In the genomic region with DNA sequence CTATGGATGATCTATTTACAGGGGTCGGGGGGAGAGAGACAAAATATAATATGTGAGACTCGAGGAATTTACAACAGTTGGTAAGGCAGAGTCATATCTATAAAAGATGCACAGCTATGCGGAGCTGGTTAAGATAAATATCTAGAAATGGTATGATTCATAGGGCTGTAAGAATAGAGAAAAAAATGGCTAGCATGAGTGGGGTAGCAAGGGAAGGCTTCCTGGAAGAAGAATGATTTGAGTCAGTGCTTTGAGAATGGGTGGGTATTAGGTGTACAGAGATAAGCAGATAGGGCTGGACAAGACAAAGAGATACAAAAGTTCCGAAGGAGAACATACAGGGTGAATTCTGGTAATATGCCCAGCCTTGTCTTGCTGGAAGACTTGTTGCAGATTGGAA, we compare ENCODE assay signal across 10 cellular contexts.
DNase-seq lines count a peak whose midpoint lies in the region; ATAC-seq, FAIRE-seq and TF ChIP-seq lines count a peak whose summit lies in the region.
"Had no signal": no experiment of that assay in that cellular context is flagged by ENCODE, and none has a peak within 500 bp of the region (broad histone marks: within the 10 kb centered on the region; RNA-seq: fewer than 3 reads in every experiment).

No MANE protein-coding gene starts in this region.

- DNase-seq in A549 (ENCODE audit: low read depth in 1 of 2, low spot score in 1 of 2), result no peak
- DNase-seq in dermis blood vessel endothelial cell, result peak; percentile 48
- DNase-seq in hepatic stellate cell (ENCODE audit: low spot score), result no peak
- DNase-seq in NCI-H510A treated with DMSO at 0.1 percent for 48 hours (lab: John Stamatoyannopoulos, UW), result no peak
- no peak for DNase-seq in GM10248 (ENCODE audit: extremely low spot score)
- no peak for DNase-seq in lower leg skin (ENCODE audit: low spot score in 2 of 2)
- DNase-seq: activated naive CD4-positive, alpha-beta T cell; spleen had no signal

- no peaks in the 10 kb centered on the region for H3K4me1 ChIP-seq in A549

- H3K27ac ChIP-seq in A549, result no peak overlapping the region

- H3K9me3 ChIP-seq in A549, result no peaks in the 10 kb centered on the region
- H3K9me3 ChIP-seq: spleen had no signal

- H3K4me3 ChIP-seq in A549, result no peak overlapping the region
- H3K4me3 ChIP-seq in lower leg skin (ENCODE audit: low read depth, poor library complexity, severe bottlenecking), result no peak overlapping the region
- H3K4me3 ChIP-seq: spleen had no signal

- 37% methylated on average over 4 of the region's 4 CpGs for WGBS in A549 (ENCODE audit: missing lambda C conversion rate)
- 72 to 78% methylated on average over 4 of the region's 4 CpGs for WGBS in lower leg skin, 2 donors

- TF ChIP-seq EP300 in A549 (IDR thresholded peaks at IDR 0.05), result no peak

- POLR2A ChIA-PET in A549 (lab: Yijun Ruan, JAX) (no interaction called here), GM10248 (lab: Yijun Ruan, JAX) (interaction anchor here (1.0 kb wide), 1 partner anchor 71 kb away, joined by 3 read pairs; no protein-coding TSS in a partner anchor)

- H3K4me2 ChIP-seq in A549, result 0 out of 3 replicates have a peak overlapping the region, but pooled peaks have one; percentile 17

- CTCF ChIA-PET in A549 (lab: Yijun Ruan, JAX) (interaction anchor here (0.5 to 1.3 kb wide), 4 partner anchors 16 to 1326 kb away, joined by 3 to 5 read pairs (median 4); no protein-coding TSS in a partner anchor), GM10248 (lab: Yijun Ruan, JAX) (interaction anchor here (0.7 to 4.9 kb wide), 12 partner anchors 10 to 1400 kb away, joined by 3 to 29 read pairs (median 4); partner anchors contain the start of gene WDR7)

- intact Hi-C loops in lower leg skin (cut with DNase I; ENCODE audit: low total_unique reads), result no loop called here

- no peak for TF ChIP-seq RAD21 in A549 (conservative IDR thresholded peaks at IDR 0.05 in 1 of 2, IDR thresholded peaks at IDR 0.05 in 1 of 2)

- ATAC-seq in A549 (no peak), GM18868 (IDR thresholded peaks at IDR 0.05; ENCODE audit: unreplicated experiment) (peak; percentile 42), HG03442 (IDR thresholded peaks at IDR 0.05; ENCODE audit: unreplicated experiment) (peak; percentile 43)

- TF ChIP-seq POLR2A in A549 (IDR thresholded peaks at IDR 0.05; ENCODE audit: low read length), result no peak
- TF ChIP-seq POLR2A in lower leg skin (IDR thresholded peaks at IDR 0.05), result no peak

- TF ChIP-seq CTCF in A549 (IDR thresholded peaks at IDR 0.05) (no peak), GM10248 (IDR thresholded peaks at IDR 0.05; ENCODE audit: control extremely low read depth, extremely low read depth, low read depth, missing control alignments) (no peak), lower leg skin (IDR thresholded peaks at IDR 0.05) (no peak)

- no peak for FAIRE-seq in A549 (lab: Jason Lieb, UNC)

TF ChIP-seq in A549, 52 proteins besides CTCF, POLR2A, EP300 and RAD21:
- no peak for TF ChIP-seq KDM1A (IDR thresholded peaks at IDR 0.05; ENCODE audit: low read depth)
- no peak for TF ChIP-seq ZC3H11A (IDR thresholded peaks at IDR 0.05)
- TF ChIP-seq GATA3 (IDR thresholded peaks at IDR 0.05; ENCODE audit: borderline replicate concordance), result peak; percentile 23; the same call in 1 of the 2 replicates
- no peak for TF ChIP-seq CEBPB (IDR thresholded peaks at IDR 0.05)
- TF ChIP-seq ZNF302 (CRISPR knock-in tag; IDR thresholded peaks at IDR 0.05), result no peak
- TF ChIP-seq NFE2L2 (conservative IDR thresholded peaks at IDR 0.05; ENCODE audit: low read length), result no peak
- TF ChIP-seq NR3C1 (IDR thresholded peaks at IDR 0.05), result no peak

Comparison
In these comparisons a context has a peak if more than half of its experiments do, and no peak if none do; other contexts are left out.
1. ATAC-seq: peak in GM18868 (single experiment) and HG03442 (single experiment); none in A549 (0 of 2).